In genomic region chr17:82789806-82790205, GRCh38 we compare ENCODE assay signal across 20 cellular contexts. TPM values are rescaled to one million over a fixed set of nuclear protein-coding genes. Genes with fewer than 3 reads are reported as not detected.
DNase-seq lines count a peak whose midpoint lies in the region; ATAC-seq and TF ChIP-seq lines count a peak whose summit lies in the region.
"Had no signal": no experiment of that assay in that cellular context is flagged by ENCODE, and none has a peak within 500 bp of the region (broad histone marks: within the 10 kb centered on the region; RNA-seq: fewer than 3 reads in every experiment).

No MANE protein-coding gene starts in this region.

- H3K4me3 ChIP-seq in HEK293 (ENCODE audit: low read depth, low read length): no peak overlapping the region
- no peak overlapping the region for H3K4me3 ChIP-seq in suprapubic skin
- no peak overlapping the region for H3K4me3 ChIP-seq in upper lobe of right lung
- H3K4me3 ChIP-seq: BLaER1, GM12878 had no signal

- DNase-seq in activated naive CD4-positive, alpha-beta T cell treated with anti-CD3 and anti-CD28 coated beads, Interleukin-2, amount 50 U/mL, for 72 hours (ENCODE audit: low spot score in 2 of 2): no peak
- DNase-seq in activated naive CD4-positive, alpha-beta T cell treated with anti-CD3 and anti-CD28 coated beads for 36 hours: no peak
- no peak for DNase-seq in memory B cell (ENCODE audit: low spot score in 2 of 2)
- DNase-seq in suprapubic skin (ENCODE audit: low spot score in 2 of 2): no peak
- no peak for DNase-seq in ureter (ENCODE audit: low spot score)
- DNase-seq in occipital lobe (lab: John Stamatoyannopoulos, UW): no peak
- DNase-seq in upper lobe of right lung: no peak
- DNase-seq: CD8-positive, alpha-beta memory T cell; GDM1; GOT3; NCI-H69; SHP77 treated with DMSO at 0.1 percent for 48 hours had no signal

- peak overlapping the region; percentile 72 to 73 for H3K27ac Mint-ChIP-seq in activated naive CD4-positive, alpha-beta T cell treated with anti-CD3 and anti-CD28 coated beads, Interleukin-2, amount 50 U/mL, for 72 hours
- no peak overlapping the region for H3K27ac Mint-ChIP-seq in activated naive CD4-positive, alpha-beta T cell treated with anti-CD3 and anti-CD28 coated beads for 36 hours
- H3K27ac Mint-ChIP-seq in memory B cell: peak overlapping the region; percentile 19
- H3K27ac Mint-ChIP-seq: IgD-negative memory B cell had no signal

- intact Hi-C loops in activated naive CD4-positive, alpha-beta T cell treated with anti-CD3 and anti-CD28 coated beads for 36 hours (cut with micrococcal nuclease): no loop called here
- intact Hi-C loops in upper lobe of right lung (cut with DNase I): loop anchor here (10.0 kb wide), 1 partner anchor 125 kb away; no protein-coding TSS in a partner anchor

- no peaks in the 10 kb centered on the region for H3K9me3 Mint-ChIP-seq in activated naive CD4-positive, alpha-beta T cell treated with anti-CD3 and anti-CD28 coated beads, Interleukin-2, amount 50 U/mL, for 72 hours
- no peaks in the 10 kb centered on the region for H3K9me3 Mint-ChIP-seq in activated naive CD4-positive, alpha-beta T cell treated with anti-CD3 and anti-CD28 coated beads for 36 hours
- no peaks in the 10 kb centered on the region for H3K9me3 Mint-ChIP-seq in memory B cell
- H3K9me3 Mint-ChIP-seq: CD8-positive, alpha-beta memory T cell; IgD-negative memory B cell had no signal

- H3K9me3 ChIP-seq in HEK293 (ENCODE audit: control insufficient read depth, insufficient read depth, low read depth, low read length) (no peaks in the 10 kb centered on the region), suprapubic skin (no peaks in the 10 kb centered on the region), upper lobe of right lung (no peaks in the 10 kb centered on the region)
- H3K9me3 ChIP-seq: BLaER1 had no signal

- no peak overlapping the region for H3K4me3 Mint-ChIP-seq in activated naive CD4-positive, alpha-beta T cell treated with anti-CD3 and anti-CD28 coated beads for 36 hours
- H3K4me3 Mint-ChIP-seq in memory B cell: no peak overlapping the region
- H3K4me3 Mint-ChIP-seq: IgD-negative memory B cell had no signal

- no peaks in the 10 kb centered on the region for H3K27me3 Mint-ChIP-seq in activated naive CD4-positive, alpha-beta T cell treated with anti-CD3 and anti-CD28 coated beads for 36 hours (ENCODE audit: low read depth)
- H3K27me3 Mint-ChIP-seq in memory B cell: no peaks in the 10 kb centered on the region
- H3K27me3 Mint-ChIP-seq: CD8-positive, alpha-beta memory T cell; IgD-negative memory B cell had no signal

- H3K36me3 Mint-ChIP-seq in activated naive CD4-positive, alpha-beta T cell treated with anti-CD3 and anti-CD28 coated beads, Interleukin-2, amount 50 U/mL, for 72 hours: no peaks in the 10 kb centered on the region
- peaks cover 10% of the 10 kb centered on the region for H3K36me3 Mint-ChIP-seq in activated naive CD4-positive, alpha-beta T cell treated with anti-CD3 and anti-CD28 coated beads for 36 hours (ENCODE audit: low read depth)
- peaks cover 5% of the 10 kb centered on the region for H3K36me3 Mint-ChIP-seq in memory B cell
- H3K36me3 Mint-ChIP-seq: IgD-negative memory B cell had no signal

- H3K4me1 ChIP-seq in HEK293 (ENCODE audit: control insufficient read depth, insufficient read depth, low read length): no peaks in the 10 kb centered on the region
- H3K4me1 ChIP-seq in suprapubic skin: peaks cover 64% of the 10 kb centered on the region
- no peaks in the 10 kb centered on the region for H3K4me1 ChIP-seq in upper lobe of right lung

- ATAC-seq in activated naive CD4-positive, alpha-beta T cell treated with anti-CD3 and anti-CD28 coated beads, Interleukin-2, amount 50 U/mL, for 72 hours: no peak
- ATAC-seq in memory B cell (ENCODE audit: low read depth) (no peak), upper lobe of right lung (no peak)
- ATAC-seq: GM12878 had no signal

- no peak overlapping the region for H3K27ac ChIP-seq in HEK293 (ENCODE audit: extremely low read depth, low read depth, low read length)
- peak overlapping the region; percentile 79 for H3K27ac ChIP-seq in suprapubic skin
- no peak overlapping the region for H3K27ac ChIP-seq in upper lobe of right lung
- H3K27ac ChIP-seq: BLaER1 had no signal

- no peaks in the 10 kb centered on the region for H3K4me1 Mint-ChIP-seq in activated naive CD4-positive, alpha-beta T cell treated with anti-CD3 and anti-CD28 coated beads for 36 hours (ENCODE audit: low read depth)
- H3K4me1 Mint-ChIP-seq in memory B cell: no peaks in the 10 kb centered on the region

- POLR2A ChIA-PET in HEK293 (lab: Yijun Ruan, JAX): no interaction called here

- no peaks in the 10 kb centered on the region for H3K27me3 ChIP-seq in suprapubic skin
- no peaks in the 10 kb centered on the region for H3K27me3 ChIP-seq in upper lobe of right lung
- H3K27me3 ChIP-seq: BLaER1 had no signal

- H3K36me3 ChIP-seq in HEK293 (ENCODE audit: control insufficient read depth in 2 of 2, insufficient read depth in 1 of 2, low read length in 2 of 2): peaks cover 0 to 7% of the 10 kb centered on the region in 2 experiments; a peak in 2 of 3 replicates
- H3K36me3 ChIP-seq in suprapubic skin: peaks cover under 1% of the 10 kb centered on the region
- no peaks in the 10 kb centered on the region for H3K36me3 ChIP-seq in upper lobe of right lung

- 91% methylated on average over 18 of the region's 18 CpGs for WGBS in suprapubic skin

- TF ChIP-seq POLR2A in suprapubic skin (IDR thresholded peaks at IDR 0.05): no peak

- TF ChIP-seq CTCF in HEK293 (tag by site-specific recombination; IDR thresholded peaks at IDR 0.05): no peak
- TF ChIP-seq CTCF in suprapubic skin (IDR thresholded peaks at IDR 0.05): no peak
- no peak for TF ChIP-seq CTCF in upper lobe of right lung (IDR thresholded peaks at IDR 0.05)

- CTCF ChIA-PET in activated naive CD4-positive, alpha-beta T cell treated with anti-CD3 and anti-CD28 coated beads for 36 hours (lab: Charles Lee): no interaction called here
- CTCF ChIA-PET in HEK293 (lab: Yijun Ruan, JAX): interaction anchor here (0.6 to 0.8 kb wide), 2 partner anchors 128 to 390 kb away, joined by 3 read pairs; no protein-coding TSS in a partner anchor

- TF ChIP-seq EP300 in suprapubic skin (IDR thresholded peaks at IDR 0.05): no peak

TF ChIP-seq in HEK293, 187 proteins besides CTCF, POLR2A, EP300 and RAD21:
- 0 out of 2 replicates have a peak, but pooled peaks have one; percentile 48 for TF ChIP-seq SCRT1 (tag by site-specific recombination; IDR thresholded peaks at IDR 0.05; ENCODE audit: borderline replicate concordance)
- no peak for TF ChIP-seq ZNF549 (tag by site-specific recombination; IDR thresholded peaks at IDR 0.05)
- no peak for TF ChIP-seq FEZF1 (tag by site-specific recombination; IDR thresholded peaks at IDR 0.05)
- TF ChIP-seq SCRT2 (tag by site-specific recombination; IDR thresholded peaks at IDR 0.05): peak; percentile 77

RNA-seq across cellular contexts. Expression of gene TBCD, which starts 37.9 kb away (rescaled TPM):
- total RNA-seq in activated naive CD4-positive, alpha-beta T cell treated with anti-CD3 and anti-CD28 coated beads, Interleukin-2, amount 50 U/mL, for 72 hours: 100 to 1,000 TPM in 1 of 2 donors, 10 to 100 TPM in 1; 67.4 to 147 TPM
- total RNA-seq in activated naive CD4-positive, alpha-beta T cell treated with anti-CD3 and anti-CD28 coated beads for 36 hours: 10 to 100 TPM; 71.8 to 75.3 TPM
- total RNA-seq in suprapubic skin (100 to 1,000 TPM in 1 of 4 donors, 10 to 100 TPM in 3; 49.7 to 119 (median 71.5) TPM), ureter (122 TPM), occipital lobe (58.2 TPM), upper lobe of right lung (84.5 TPM)

RNA-seq across cellular contexts. Expression of gene ZNF750, which starts 50.0 kb away (rescaled TPM):
- not detected for total RNA-seq in activated naive CD4-positive, alpha-beta T cell treated with anti-CD3 and anti-CD28 coated beads, Interleukin-2, amount 50 U/mL, for 72 hours
- not detected for total RNA-seq in activated naive CD4-positive, alpha-beta T cell treated with anti-CD3 and anti-CD28 coated beads for 36 hours
- total RNA-seq in suprapubic skin: 100 to 1,000 TPM; 117 to 353 (median 233) TPM
- total RNA-seq in ureter: 19.3 TPM
- total RNA-seq in occipital lobe: not detected
- total RNA-seq in upper lobe of right lung: 5.6 TPM
- total RNA-seq: A172; CD8-positive, alpha-beta memory T cell; GM12878; HT1080; LHCN-M2; OCI-LY7 had no signal

RNA-seq across cellular contexts. Expression of gene FN3K, which starts 54.4 kb away (rescaled TPM):
- total RNA-seq in activated naive CD4-positive, alpha-beta T cell treated with anti-CD3 and anti-CD28 coated beads, Interleukin-2, amount 50 U/mL, for 72 hours: 1 to 10 TPM; 3.5 to 7.0 TPM
- 1 to 10 TPM; 1.3 to 1.8 TPM for total RNA-seq in activated naive CD4-positive, alpha-beta T cell treated with anti-CD3 and anti-CD28 coated beads for 36 hours
- total RNA-seq in suprapubic skin: 10 to 100 TPM in 1 of 4 donors, 1 to 10 TPM in 3; 2.0 to 19.2 (median 4.2) TPM
- 27.0 TPM for total RNA-seq in ureter
- 11.1 TPM for total RNA-seq in occipital lobe
- total RNA-seq in upper lobe of right lung: 27.4 TPM
- total RNA-seq: HT1080 had no signal
